In genomic region chr12:48680861-48681260, GRCh38 we compare ENCODE assay signal across 8 cellular contexts. TPM values are rescaled to one million over a fixed set of nuclear protein-coding genes. Genes with fewer than 3 reads are reported as not detected.
DNase-seq lines count a peak whose midpoint lies in the region; ATAC-seq and TF ChIP-seq lines count a peak whose summit lies in the region.

No MANE protein-coding gene starts in this region.

- 75 to 83% methylated on average over 13 of the region's 13 CpGs for WGBS in aorta, 2 donors

- H3K4me3 ChIP-seq in right atrium auricular region (peak overlapping the region; percentile 92 to 99), mucosa of rectum (ENCODE audit: low read length in 2 of 2) (peak overlapping the region; percentile 92 to 95), aorta (ENCODE audit: low read length in 2 of 2) (peak overlapping the region; percentile 33 to 83)

- TF ChIP-seq CTCF in right atrium auricular region (IDR thresholded peaks at IDR 0.05) (no peak), MCF 10A (IDR thresholded peaks at IDR 0.05; ENCODE audit: unreplicated experiment) (no peak)

- no peak for ATAC-seq in aorta (ENCODE audit: low FRiP score)
- no peak for ATAC-seq in HG03432 (IDR thresholded peaks at IDR 0.05; ENCODE audit: unreplicated experiment)

- DNase-seq in right atrium auricular region (ENCODE audit: low spot score): no peak
- no peak for DNase-seq in cardiac septum (ENCODE audit: low spot score)
- no peak for DNase-seq in MCF 10A (ENCODE audit: unreplicated experiment)
- no peak for DNase-seq in aorta
- DNase-seq in posterior cingulate gyrus: no peak
- DNase-seq in activated effector memory CD4-positive, alpha-beta T cell treated with anti-CD3 and anti-CD28 coated beads, Interleukin-2, amount 50 U/mL, for 16 hours: no peak

- peaks cover 25% of the 10 kb centered on the region for H3K4me1 Mint-ChIP-seq in MCF 10A (ENCODE audit: insufficient read depth, unreplicated experiment)

- no peaks in the 10 kb centered on the region for H3K9me3 ChIP-seq in right atrium auricular region
- H3K9me3 ChIP-seq in mucosa of rectum (ENCODE audit: control insufficient read depth in 2 of 2, low read length in 2 of 2): no peaks in the 10 kb centered on the region
- H3K9me3 ChIP-seq in aorta (ENCODE audit: control insufficient read depth, low read length): no peaks in the 10 kb centered on the region

- intact Hi-C loops in cardiac septum (cut with DNase I) (loop anchor here (5.0 kb wide), 1 partner anchor 36 kb away; the partner anchor contains the start of gene CCNT1), MCF 10A (cut with micrococcal nuclease) (no loop called here), aorta (cut with DNase I) (no loop called here), posterior cingulate gyrus (cut with DNase I) (loop anchor here (5.0 kb wide), 1 partner anchor 36 kb away; the partner anchor contains the start of gene CCNT1)

- H3K27me3 ChIP-seq in right atrium auricular region (no peaks in the 10 kb centered on the region), mucosa of rectum (ENCODE audit: control insufficient read depth in 2 of 2, insufficient read depth in 2 of 2, low read length in 2 of 2) (no peaks in the 10 kb centered on the region), aorta (ENCODE audit: control insufficient read depth in 1 of 2, insufficient read depth in 2 of 2, low read length in 1 of 2) (no peaks in the 10 kb centered on the region)

- H3K27me3 Mint-ChIP-seq in MCF 10A (ENCODE audit: insufficient read depth, unreplicated experiment): no peaks in the 10 kb centered on the region

- H3K4me1 ChIP-seq in right atrium auricular region: peaks cover 0 to 45% of the 10 kb centered on the region in 2 donors
- H3K4me1 ChIP-seq in mucosa of rectum (ENCODE audit: control insufficient read depth in 2 of 2, insufficient read depth in 2 of 2, low read length in 2 of 2): peaks cover 12 to 21% of the 10 kb centered on the region in 2 donors
- H3K4me1 ChIP-seq in aorta (ENCODE audit: control insufficient read depth in 1 of 2, insufficient read depth in 2 of 2, low read length in 2 of 2): peaks cover 2 to 5% of the 10 kb centered on the region in 2 donors

- no peaks in the 10 kb centered on the region for H3K9me3 Mint-ChIP-seq in MCF 10A (ENCODE audit: unreplicated experiment)

- H3K27ac Mint-ChIP-seq in MCF 10A (ENCODE audit: low read depth, unreplicated experiment): no peak overlapping the region

- peak overlapping the region; percentile 94 for H3K9ac ChIP-seq in mucosa of rectum (ENCODE audit: low read depth in 1 of 2, low read length in 2 of 2)

- BruUV-seq in MCF 10A (replicated peaks; lab: Mats Ljungman, UMichigan): no TSS peak

- H3K36me3 Mint-ChIP-seq in MCF 10A (ENCODE audit: insufficient read depth, unreplicated experiment): peaks cover 53% of the 10 kb centered on the region

- peaks cover 42% of the 10 kb centered on the region for H3K36me3 ChIP-seq in right atrium auricular region
- H3K36me3 ChIP-seq in mucosa of rectum (ENCODE audit: control insufficient read depth in 2 of 2, insufficient read depth in 2 of 2, low read length in 2 of 2): peaks cover 26 to 32% of the 10 kb centered on the region in 2 donors
- peaks cover 0 to 2% of the 10 kb centered on the region in 2 donors for H3K36me3 ChIP-seq in aorta (ENCODE audit: control insufficient read depth in 1 of 2, insufficient read depth in 2 of 2, low read length in 1 of 2)

- POLR2A ChIA-PET in MCF 10A (lab: Yijun Ruan, JAX): interaction anchor here (0.6 to 3.2 kb wide), 3 partner anchors 9 to 134 kb away, joined by 3 to 30 read pairs (median 29); partner anchors contain the start of gene CCNT1

- peak overlapping the region; percentile 95 for H3K4me3 Mint-ChIP-seq in MCF 10A (ENCODE audit: unreplicated experiment)

- H3K27ac ChIP-seq in right atrium auricular region (no peak overlapping the region), mucosa of rectum (ENCODE audit: low read depth in 2 of 2, low read length in 2 of 2) (no peak overlapping the region), aorta (ENCODE audit: low read depth in 1 of 2, low read length in 2 of 2) (no peak overlapping the region)

- CTCF ChIA-PET in MCF 10A (lab: Yijun Ruan, JAX): interaction anchor here (0.8 kb wide), 1 partner anchor 171 kb away, joined by 4 read pairs; the partner anchor contains the start of gene DDX23

RNA-seq across cellular contexts. Expression of gene KANSL2, which starts 1.2 kb away (rescaled TPM):
- total RNA-seq in right atrium auricular region (10 to 100 TPM; 17.4 to 38.4 TPM), cardiac septum (24.8 TPM), MCF 10A (2022) (35.3 and 44.2 TPM in 2 replicates), aorta (10 to 100 TPM; 23.4 to 25.6 TPM)
- polyA plus RNA-seq in aorta: 10 to 100 TPM; 18.7 to 31.0 TPM

RNA-seq across cellular contexts. Expression of gene CCNT1, which starts 35.6 kb away (rescaled TPM):
- total RNA-seq in right atrium auricular region (10 to 100 TPM; 12.5 to 16.2 TPM), cardiac septum (23.5 TPM), MCF 10A (2022) (54.3 and 55.1 TPM in 2 replicates), aorta (10 to 100 TPM; 36.7 to 42.0 TPM)
- polyA plus RNA-seq in aorta: 1 to 10 TPM; 3.9 to 7.4 TPM

Comparison
In these comparisons a context has a peak if more than half of its experiments do, and no peak if none do; other contexts are left out.
1. intact Hi-C loops: an anchor here in cardiac septum (5.0 kb wide) and posterior cingulate gyrus (5.0 kb wide); none called in MCF 10A and aorta.